Comparison of ENCODE assay signal across 8 cellular contexts in the genomic region with DNA sequence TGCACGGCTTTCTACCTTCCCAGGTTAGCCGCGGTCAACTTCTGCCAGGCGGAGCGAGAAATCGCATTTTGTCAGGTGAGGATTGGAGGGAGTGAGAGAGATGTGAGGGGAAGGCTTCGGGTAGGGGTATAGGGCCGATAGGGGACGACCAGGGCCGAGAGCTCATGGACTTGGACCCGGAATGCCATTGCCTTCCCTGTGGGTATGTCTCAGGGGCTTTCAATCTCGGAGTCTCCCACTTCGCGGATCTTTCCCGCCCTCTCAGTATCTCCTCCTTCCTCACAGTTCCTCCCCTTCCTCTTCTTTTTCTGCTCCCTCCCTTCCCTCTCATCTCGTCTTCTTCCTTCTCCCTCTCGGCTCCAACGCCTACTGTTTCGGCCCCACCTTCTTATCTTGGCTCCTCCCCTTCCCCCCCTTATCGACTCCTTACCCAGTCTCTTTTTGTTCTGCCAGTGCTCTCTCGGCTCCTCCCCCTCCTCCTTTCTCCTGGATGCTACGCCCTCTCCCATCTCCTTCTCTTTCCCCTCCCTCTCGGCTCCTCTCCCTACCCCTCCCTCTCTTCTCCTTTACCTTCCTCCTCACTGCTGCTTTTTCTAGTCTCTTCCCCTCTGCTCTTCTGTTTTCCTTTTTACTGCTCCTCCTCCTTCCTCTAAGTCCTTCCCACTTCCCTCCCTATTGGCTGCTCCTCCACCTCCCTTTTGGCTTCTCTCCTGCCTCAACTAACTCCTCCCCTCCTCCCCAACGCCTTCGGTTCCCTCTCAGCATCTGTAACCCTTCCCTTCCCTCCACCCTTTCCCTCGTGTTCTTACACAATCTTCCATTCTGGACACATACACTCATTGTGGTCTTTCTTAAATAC. TPM values are rescaled to one million over a fixed set of nuclear protein-coding genes. Genes with fewer than 3 reads are reported as not detected.
A peak's percentile ranks its signal among the peaks of the same experiment; 100 is the strongest.
DNase-seq lines count a peak whose midpoint lies in the region; ATAC-seq and TF ChIP-seq lines count a peak whose summit lies in the region.

No MANE protein-coding gene starts in this region.

- peak overlapping the region; percentile 85 for H3K27ac Mint-ChIP-seq in CD8-positive, alpha-beta T cell
- peak overlapping the region; percentile 61 for H3K27ac Mint-ChIP-seq in activated CD4-positive, alpha-beta memory T cell treated with anti-CD3 and anti-CD28 coated beads, Interleukin-2, amount 10 ng/mL, durations not matched to agents 7 days and 5 days

- H3K27me3 ChIP-seq in CD8-positive, alpha-beta T cell (ENCODE audit: insufficient read depth, low read length), result no peaks in the 10 kb centered on the region
- no peaks in the 10 kb centered on the region for H3K27me3 ChIP-seq in effector memory CD4-positive, alpha-beta T cell (replicated peaks; ENCODE audit: control insufficient read depth, insufficient read depth, low read length, poor library complexity, severe bottlenecking)
- H3K27me3 ChIP-seq in lung (ENCODE audit: control insufficient read depth, insufficient read depth), result no peaks in the 10 kb centered on the region

- WGBS in lung, 2 donors, result 1 to 28% methylated on average over 21 to 26 of the region's 26 CpGs

- H3K9me3 ChIP-seq in CD8-positive, alpha-beta T cell (ENCODE audit: low read length), result no peaks in the 10 kb centered on the region
- H3K9me3 ChIP-seq in effector memory CD4-positive, alpha-beta T cell (ENCODE audit: control insufficient read depth, low read length), result no peaks in the 10 kb centered on the region
- no peaks in the 10 kb centered on the region for H3K9me3 ChIP-seq in lung (ENCODE audit: control insufficient read depth in 2 of 2, insufficient read depth in 1 of 2, low read length in 1 of 2)

- intact Hi-C loops in CD8-positive, alpha-beta T cell (cut with DNase I, micrococcal nuclease), result loop anchor here (1.0 to 10.0 kb wide), 4 partner anchors 30 to 935 kb away; a partner anchor contains a TSS

- H3K27ac ChIP-seq in CD8-positive, alpha-beta T cell (ENCODE audit: low read depth, low read length), result peak overlapping the region; percentile 33
- peak overlapping the region; percentile 79 for H3K27ac ChIP-seq in effector memory CD4-positive, alpha-beta T cell (ENCODE audit: insufficient read depth, low read length, poor library complexity, severe bottlenecking)
- peak overlapping the region; percentile 71 to 85 for H3K27ac ChIP-seq in lung (ENCODE audit: low read depth in 1 of 2, low read length in 1 of 2)

- H3K4me1 Mint-ChIP-seq in CD8-positive, alpha-beta T cell (ENCODE audit: low read depth), result peaks cover 20% of the 10 kb centered on the region
- H3K4me1 Mint-ChIP-seq in activated CD4-positive, alpha-beta memory T cell treated with anti-CD3 and anti-CD28 coated beads, Interleukin-2, amount 10 ng/mL, durations not matched to agents 7 days and 5 days, result peaks cover 21% of the 10 kb centered on the region

- CTCF ChIA-PET in CD8-positive, alpha-beta T cell (lab: Charles Lee), result no interaction called here
- CTCF ChIA-PET in activated CD4-positive, alpha-beta memory T cell treated with anti-CD3 and anti-CD28 coated beads, Interleukin-2, amount 10 ng/mL, durations not matched to agents 7 days and 5 days (lab: Charles Lee), result interaction anchor here (0.6 kb wide), 1 partner anchor 130 kb away, joined by 3 read pairs; no protein-coding TSS in a partner anchor

- peak; percentile 65 for ATAC-seq in CD8-positive, alpha-beta T cell
- peak; percentile 59 for ATAC-seq in GM19463 (IDR thresholded peaks at IDR 0.05; ENCODE audit: unreplicated experiment)
- ATAC-seq in lung (ENCODE audit: insufficient read depth, low FRiP score), result peak; percentile 85

- no peaks in the 10 kb centered on the region for H3K4me1 ChIP-seq in CD8-positive, alpha-beta T cell (ENCODE audit: insufficient read depth, low read length)
- no peaks in the 10 kb centered on the region for H3K4me1 ChIP-seq in effector memory CD4-positive, alpha-beta T cell (ENCODE audit: control insufficient read depth, insufficient read depth, low read length, poor library complexity, severe bottlenecking)
- H3K4me1 ChIP-seq in lung (ENCODE audit: control insufficient read depth in 2 of 2, insufficient read depth in 2 of 2, low read length in 2 of 2), result no peaks in the 10 kb centered on the region

- H3K27me3 Mint-ChIP-seq in CD8-positive, alpha-beta T cell (ENCODE audit: low read depth), result no peaks in the 10 kb centered on the region
- no peaks in the 10 kb centered on the region for H3K27me3 Mint-ChIP-seq in activated CD4-positive, alpha-beta memory T cell treated with anti-CD3 and anti-CD28 coated beads, Interleukin-2, amount 10 ng/mL, durations not matched to agents 7 days and 5 days

- no peaks in the 10 kb centered on the region for H3K36me3 ChIP-seq in CD8-positive, alpha-beta T cell (ENCODE audit: insufficient read depth, low read length)
- H3K36me3 ChIP-seq in effector memory CD4-positive, alpha-beta T cell (ENCODE audit: control insufficient read depth, insufficient read depth, low read length), result no peaks in the 10 kb centered on the region
- H3K36me3 ChIP-seq in lung (ENCODE audit: control insufficient read depth in 2 of 2, insufficient read depth in 2 of 2, low read length in 2 of 2), result no peaks in the 10 kb centered on the region

- no peaks in the 10 kb centered on the region for H3K9me3 Mint-ChIP-seq in CD8-positive, alpha-beta T cell
- no peaks in the 10 kb centered on the region for H3K9me3 Mint-ChIP-seq in activated CD4-positive, alpha-beta memory T cell treated with anti-CD3 and anti-CD28 coated beads, Interleukin-2, amount 10 ng/mL, durations not matched to agents 7 days and 5 days

- peak overlapping the region; percentile 46 for H3K4me3 ChIP-seq in CD8-positive, alpha-beta T cell (ENCODE audit: low read depth, low read length)
- H3K4me3 ChIP-seq in effector memory CD4-positive, alpha-beta T cell (ENCODE audit: insufficient read depth, low read depth, low read length, poor library complexity, severe bottlenecking), result peak overlapping the region; percentile 57
- H3K4me3 ChIP-seq in lung, result peak overlapping the region; percentile 34

- no peaks in the 10 kb centered on the region for H3K36me3 Mint-ChIP-seq in CD8-positive, alpha-beta T cell
- no peaks in the 10 kb centered on the region for H3K36me3 Mint-ChIP-seq in activated CD4-positive, alpha-beta memory T cell treated with anti-CD3 and anti-CD28 coated beads, Interleukin-2, amount 10 ng/mL, durations not matched to agents 7 days and 5 days (ENCODE audit: low read depth)

- H3K4me3 Mint-ChIP-seq in CD8-positive, alpha-beta T cell, result peak overlapping the region; percentile 92
- peak overlapping the region; percentile 90 for H3K4me3 Mint-ChIP-seq in activated CD4-positive, alpha-beta memory T cell treated with anti-CD3 and anti-CD28 coated beads, Interleukin-2, amount 10 ng/mL, durations not matched to agents 7 days and 5 days

- POLR2A ChIA-PET in CD8-positive, alpha-beta T cell (lab: Charles Lee), result interaction anchor here (2.8 kb wide), 1 partner anchor 29 kb away, joined by 12 read pairs; a partner anchor contains a TSS
- POLR2A ChIA-PET in activated CD4-positive, alpha-beta memory T cell treated with anti-CD3 and anti-CD28 coated beads, Interleukin-2, amount 10 ng/mL, durations not matched to agents 7 days and 5 days (lab: Charles Lee), result interaction anchor here (1.4 to 3.8 kb wide), 3 partner anchors 12 to 130 kb away, joined by 3 to 13 read pairs (median 7); a partner anchor contains a TSS

- DNase-seq in CD8-positive, alpha-beta T cell, result peak; percentile 12 to 62 (median 52)
- peak; percentile 49 for DNase-seq in HPDE6-E6E7 (ENCODE audit: extremely low spot score)
- DNase-seq in NCI-H82 treated with DMSO at 0.1 percent for 48 hours (lab: John Stamatoyannopoulos, UW; ENCODE audit: unreplicated experiment), result peak; percentile 98
- DNase-seq in activated CD4-positive, alpha-beta memory T cell treated with anti-CD3 and anti-CD28 coated beads, Interleukin-2, amount 10 ng/mL, durations not matched to agents 7 days and 5 days, result peak; percentile 73
- peak; percentile 32 to 61 (median 58) for DNase-seq in effector memory CD4-positive, alpha-beta T cell
- peak; percentile 82 for DNase-seq in lung (ENCODE audit: low spot score)
- peak; percentile 18 to 39 (median 30) for DNase-seq in stimulated activated CD4-positive, alpha-beta T cell treated with anti-CD3 and anti-CD28 coated beads, TNF-alpha, amount 100 ng/mL, for 4 hours (ENCODE audit: low read depth in 3 of 3)

- TF ChIP-seq CTCF in CD8-positive, alpha-beta T cell (IDR thresholded peaks at IDR 0.05), result no peak
- no peak for TF ChIP-seq CTCF in lung (IDR thresholded peaks at IDR 0.05; ENCODE audit: control extremely low read depth, extremely low read depth)

RNA-seq across cellular contexts. Expression of a gene that starts 29.4 kb away (rescaled TPM):
- total RNA-seq in CD8-positive, alpha-beta T cell, result 100 to 1,000 TPM; 306 to 307 TPM
- 100 to 1,000 TPM; 225 to 236 TPM for total RNA-seq in activated CD4-positive, alpha-beta memory T cell treated with anti-CD3 and anti-CD28 coated beads, Interleukin-2, amount 10 ng/mL, durations not matched to agents 7 days and 5 days
- total RNA-seq in lung, result 100 to 1,000 TPM; 125 to 280 TPM
- 100 to 1,000 TPM in 1 of 2 donors, 10 to 100 TPM in 1; 89.0 to 101 TPM for polyA plus RNA-seq in lung

Comparison
In these comparisons a context has a peak if more than half of its experiments do, and no peak if none do; other contexts are left out.
1. Peak in every context shown above with its lines: DNase-seq, ATAC-seq, H3K4me3 ChIP-seq and H3K27ac ChIP-seq.
2. DNase-seq: peak in every context shown above with its lines; median percentile 98 in NCI-H82 treated with DMSO at 0.1 percent for 48 hours; 82 in lung; 73 in activated CD4-positive, alpha-beta memory T cell treated with anti-CD3 and anti-CD28 coated beads, Interleukin-2, amount 10 ng/mL, durations not matched to agents 7 days and 5 days; 58 in effector memory CD4-positive, alpha-beta T cell; 52 in CD8-positive, alpha-beta T cell; 49 in HPDE6-E6E7; 30 in stimulated activated CD4-positive, alpha-beta T cell treated with anti-CD3 and anti-CD28 coated beads, TNF-alpha, amount 100 ng/mL, for 4 hours.